In genomic region chr16:23485257-23485614, GRCh38 we compare ENCODE assay signal across 36 cellular contexts.
"Had no signal": no experiment of that assay in that cellular context is flagged by ENCODE, and none has a peak within 500 bp of the region (broad histone marks: within the 10 kb centered on the region; RNA-seq: fewer than 3 reads in every experiment).

No MANE protein-coding gene starts in this region.

- H3K4me1 Mint-ChIP-seq: activated CD4-positive, alpha-beta T cell treated with anti-CD3 and anti-CD28 coated beads for 36 hours; activated CD4-positive, alpha-beta T cell treated with anti-CD3 and anti-CD28 coated beads, Interleukin-2, amount 10 ng/mL, durations not matched to agents 7 days and 5 days; activated naive CD4-positive, alpha-beta T cell treated with anti-CD3 and anti-CD28 coated beads, Interleukin-2, amount 10 ng/mL, durations not matched to agents 7 days and 5 days; activated naive CD4-positive, alpha-beta T cell treated with anti-CD3 and anti-CD28 coated beads, Interleukin-2, amount 50 U/mL, for 24 hours; brain; WTC11 had no signal

- H3K27me3 Mint-ChIP-seq: activated CD4-positive, alpha-beta memory T cell treated with anti-CD3 and anti-CD28 coated beads, Interleukin-2, amount 10 ng/mL, durations not matched to agents 7 days and 5 days; activated CD4-positive, alpha-beta T cell treated with anti-CD3 and anti-CD28 coated beads for 36 hours; activated CD4-positive, alpha-beta T cell treated with anti-CD3 and anti-CD28 coated beads, Interleukin-2, amount 10 ng/mL, durations not matched to agents 7 days and 5 days; activated CD8-positive, alpha-beta memory T cell treated with anti-CD3 and anti-CD28 coated beads, Interleukin-2, amount 10 ng/mL, durations not matched to agents 7 days and 5 days; activated naive CD4-positive, alpha-beta T cell treated with anti-CD3 and anti-CD28 coated beads, Interleukin-2, amount 10 ng/mL, durations not matched to agents 7 days and 5 days; activated naive CD4-positive, alpha-beta T cell treated with anti-CD3 and anti-CD28 coated beads, Interleukin-2, amount 50 U/mL, for 24 hours; activated naive CD8-positive, alpha-beta T cell; activated naive CD8-positive, alpha-beta T cell treated with anti-CD3 and anti-CD28 coated beads, Interleukin-2, amount 10 ng/mL, durations not matched to agents 7 days and 5 days; activated naive CD8-positive, alpha-beta T cell treated with anti-CD3 and anti-CD28 coated beads, Interleukin-2, amount 50 U/mL, for 24 hours; activated T-cell treated with anti-CD3 and anti-CD28 coated beads, Interleukin-2, amount 50 U/mL, for 24 hours; brain had no signal

- H3K9me3 Mint-ChIP-seq: activated CD4-positive, alpha-beta memory T cell treated with anti-CD3 and anti-CD28 coated beads, Interleukin-2, amount 10 ng/mL, durations not matched to agents 7 days and 5 days; activated CD4-positive, alpha-beta T cell treated with anti-CD3 and anti-CD28 coated beads, Interleukin-2, amount 10 ng/mL, durations not matched to agents 7 days and 5 days; activated naive CD4-positive, alpha-beta T cell treated with anti-CD3 and anti-CD28 coated beads, Interleukin-2, amount 10 ng/mL, durations not matched to agents 7 days and 5 days; activated naive CD4-positive, alpha-beta T cell treated with anti-CD3 and anti-CD28 coated beads, Interleukin-2, amount 50 U/mL, for 24 hours; activated naive CD8-positive, alpha-beta T cell treated with anti-CD3 and anti-CD28 coated beads, Interleukin-2, amount 10 ng/mL, durations not matched to agents 7 days and 5 days; activated naive CD8-positive, alpha-beta T cell treated with anti-CD3 and anti-CD28 coated beads, Interleukin-2, amount 50 U/mL, for 24 hours; activated T-cell treated with anti-CD3 and anti-CD28 coated beads, Interleukin-2, amount 50 U/mL, for 24 hours; activated T-helper 2 cell treated with anti-CD3 and anti-CD28 coated beads, Interferon-gamma antibody, Interleukin-2, Interleukin-4, amounts not matched to agents 10 μg/mL and 5 μg/mL and 100 μg/mL, durations not matched to agents 14 hours and 24 hours and 36 hours; brain; T-helper 1 cell treated with Interleukin-12 subunit alpha and Interleukin-12 subunit beta and Interleukin-4 antibody, amounts not matched to agents 30 μg/mL and 1 μg/mL, for 36 hours; T-helper 2 cell treated with Interferon-gamma antibody and Interleukin-4, amounts not matched to agents 5 μg/mL and 100 μg/mL, for 36 hours; WTC11 had no signal

- H3K36me3 Mint-ChIP-seq: activated naive CD8-positive, alpha-beta T cell had no signal

- ATAC-seq: activated CD4-positive, alpha-beta T cell treated with anti-CD3 and anti-CD28 coated beads for 36 hours; activated CD4-positive, CD25-positive, alpha-beta regulatory T cell treated with anti-CD3 and anti-CD28 coated beads, Interleukin-2, amount 50 U/mL, for 24 hours; activated CD8-positive, alpha-beta memory T cell treated with anti-CD3 and anti-CD28 coated beads, Interleukin-2, amount 10 ng/mL, durations not matched to agents 7 days and 5 days; activated CD8-positive, alpha-beta T cell treated with anti-CD3 and anti-CD28 coated beads, Interleukin-2, amount 10 ng/mL, durations not matched to agents 7 days and 5 days; activated naive CD8-positive, alpha-beta T cell treated with anti-CD3 and anti-CD28 coated beads, Interleukin-2, amount 50 U/mL, for 24 hours; WTC11 had no signal

- H3K4me3 Mint-ChIP-seq: activated CD4-positive, alpha-beta memory T cell treated with anti-CD3 and anti-CD28 coated beads, Interleukin-2, amount 10 ng/mL, durations not matched to agents 7 days and 5 days; activated CD4-positive, alpha-beta T cell treated with anti-CD3 and anti-CD28 coated beads for 36 hours; activated CD4-positive, alpha-beta T cell treated with anti-CD3 and anti-CD28 coated beads, Interleukin-2, amount 10 ng/mL, durations not matched to agents 7 days and 5 days; activated CD8-positive, alpha-beta memory T cell treated with anti-CD3 and anti-CD28 coated beads, Interleukin-2, amount 10 ng/mL, durations not matched to agents 7 days and 5 days; activated CD8-positive, alpha-beta T cell treated with anti-CD3 and anti-CD28 coated beads, Interleukin-2, amount 10 ng/mL, durations not matched to agents 7 days and 5 days; activated naive CD4-positive, alpha-beta T cell treated with anti-CD3 and anti-CD28 coated beads, Interleukin-2, amount 10 ng/mL, durations not matched to agents 7 days and 5 days; activated naive CD4-positive, alpha-beta T cell treated with anti-CD3 and anti-CD28 coated beads, Interleukin-2, amount 50 U/mL, for 24 hours; activated naive CD8-positive, alpha-beta T cell; activated naive CD8-positive, alpha-beta T cell treated with anti-CD3 and anti-CD28 coated beads, Interleukin-2, amount 10 ng/mL, durations not matched to agents 7 days and 5 days; activated naive CD8-positive, alpha-beta T cell treated with anti-CD3 and anti-CD28 coated beads, Interleukin-2, amount 50 U/mL, for 24 hours; activated T-cell treated with anti-CD3 and anti-CD28 coated beads, Interleukin-2, amount 50 U/mL, for 24 hours; brain; T-helper 1 cell treated with Interleukin-12 subunit alpha and Interleukin-12 subunit beta and Interleukin-4 antibody, amounts not matched to agents 30 μg/mL and 1 μg/mL, for 36 hours; T-helper 2 cell treated with Interferon-gamma antibody and Interleukin-4, amounts not matched to agents 5 μg/mL and 100 μg/mL, for 36 hours; WTC11 had no signal

- H3K4me3 ChIP-seq: ascending aorta, cardiac muscle cell had no signal

- H3K9me3 ChIP-seq: ascending aorta had no signal

- H3K4me1 ChIP-seq: ascending aorta had no signal

- DNase-seq: activated CD4-positive, alpha-beta memory T cell treated with anti-CD3 and anti-CD28 coated beads, Interleukin-2, amount 10 ng/mL, durations not matched to agents 7 days and 5 days; activated CD4-positive, alpha-beta T cell treated with anti-CD3 and anti-CD28 coated beads for 1 hour; activated CD4-positive, alpha-beta T cell treated with anti-CD3 and anti-CD28 coated beads for 36 hours; activated CD4-positive, alpha-beta T cell treated with anti-CD3 and anti-CD28 coated beads for 48 hours; activated CD4-positive, alpha-beta T cell treated with anti-CD3 and anti-CD28 coated beads, Interleukin-2, amount 10 ng/mL, durations not matched to agents 7 days and 5 days; activated CD4-positive, alpha-beta T cell treated with anti-CD3 and anti-CD28 coated beads, Interleukin-2, amount 50 U/mL, for 48 hours; activated CD4-positive, CD25-positive, alpha-beta regulatory T cell; activated CD8-positive, alpha-beta memory T cell treated with anti-CD3 and anti-CD28 coated beads for 24 hours; activated CD8-positive, alpha-beta memory T cell treated with anti-CD3 and anti-CD28 coated beads, Interleukin-2, amount 10 ng/mL, durations not matched to agents 7 days and 5 days; activated CD8-positive, alpha-beta memory T cell treated with anti-CD3 and anti-CD28 coated beads, Interleukin-2, amount 50 U/mL, for 48 hours; activated CD8-positive, alpha-beta T cell treated with anti-CD3 and anti-CD28 coated beads, Interleukin-2, amount 10 ng/mL, durations not matched to agents 7 days and 5 days; activated effector memory CD4-positive, alpha-beta T cell treated with Interleukin-2 at 50 U/mL for 16 hours; activated gamma-delta T cell; activated naive CD4-positive, alpha-beta T cell treated with anti-CD3 and anti-CD28 coated beads, Interleukin-2, amount 10 ng/mL, durations not matched to agents 7 days and 5 days; activated naive CD4-positive, alpha-beta T cell treated with Interleukin-2 at 50 U/mL for 16 hours; activated naive CD8-positive, alpha-beta T cell treated with anti-CD3 and anti-CD28 coated beads, Interleukin-2, amount 10 ng/mL, durations not matched to agents 7 days and 5 days; activated naive CD8-positive, alpha-beta T cell treated with anti-CD3 and anti-CD28 coated beads, Interleukin-2, amount 50 U/mL, for 24 hours; activated T-cell treated with anti-CD3 and anti-CD28 coated beads, Interleukin-2, amount 50 U/mL, for 24 hours; activated T-cell treated with anti-CD3 and anti-CD28 coated beads, Interleukin-2, amount 50 U/mL, for 48 hours; amygdala; anterior cingulate cortex; caudate nucleus; T-helper 1 cell; T-helper 2 cell; T-helper 9 cell; WERI-Rb-1 had no signal

- H3K27ac Mint-ChIP-seq: activated CD4-positive, alpha-beta memory T cell treated with anti-CD3 and anti-CD28 coated beads, Interleukin-2, amount 10 ng/mL, durations not matched to agents 7 days and 5 days; activated CD4-positive, alpha-beta T cell treated with anti-CD3 and anti-CD28 coated beads for 36 hours; activated CD4-positive, alpha-beta T cell treated with anti-CD3 and anti-CD28 coated beads, Interleukin-2, amount 10 ng/mL, durations not matched to agents 7 days and 5 days; activated CD8-positive, alpha-beta memory T cell treated with anti-CD3 and anti-CD28 coated beads, Interleukin-2, amount 10 ng/mL, durations not matched to agents 7 days and 5 days; activated CD8-positive, alpha-beta T cell treated with anti-CD3 and anti-CD28 coated beads, Interleukin-2, amount 10 ng/mL, durations not matched to agents 7 days and 5 days; activated naive CD4-positive, alpha-beta T cell treated with anti-CD3 and anti-CD28 coated beads, Interleukin-2, amount 10 ng/mL, durations not matched to agents 7 days and 5 days; activated naive CD4-positive, alpha-beta T cell treated with anti-CD3 and anti-CD28 coated beads, Interleukin-2, amount 50 U/mL, for 24 hours; activated naive CD8-positive, alpha-beta T cell; activated naive CD8-positive, alpha-beta T cell treated with anti-CD3 and anti-CD28 coated beads, Interleukin-2, amount 10 ng/mL, durations not matched to agents 7 days and 5 days; activated naive CD8-positive, alpha-beta T cell treated with anti-CD3 and anti-CD28 coated beads, Interleukin-2, amount 50 U/mL, for 24 hours; activated T-helper 2 cell treated with anti-CD3 and anti-CD28 coated beads, Interferon-gamma antibody, Interleukin-2, Interleukin-4, amounts not matched to agents 10 μg/mL and 5 μg/mL and 100 μg/mL, durations not matched to agents 14 hours and 24 hours and 36 hours; T-helper 1 cell treated with Interleukin-12 subunit alpha and Interleukin-12 subunit beta and Interleukin-4 antibody, amounts not matched to agents 30 μg/mL and 1 μg/mL, for 36 hours; T-helper 2 cell treated with Interferon-gamma antibody and Interleukin-4, amounts not matched to agents 5 μg/mL and 100 μg/mL, for 36 hours had no signal
